ENCODE assay signal across 8 cellular contexts in genomic region chr1:21174638-21175323, GRCh38. TPM values are rescaled to one million over a fixed set of nuclear protein-coding genes. Genes with fewer than 3 reads are reported as not detected.
DNase-seq lines count a peak whose midpoint lies in the region; ATAC-seq and TF ChIP-seq lines count a peak whose summit lies in the region.

No MANE protein-coding gene starts in this region.

- CTCF ChIA-PET in BJ (lab: Yijun Ruan, JAX), result interaction anchor here (0.9 to 1.1 kb wide), 3 partner anchors 20 to 237 kb away, joined by 3 to 4 read pairs (median 3); no protein-coding TSS in a partner anchor

- ATAC-seq in HG02970 (IDR thresholded peaks at IDR 0.05; ENCODE audit: low FRiP score, unreplicated experiment) (no peak), GM18909 (IDR thresholded peaks at IDR 0.05; ENCODE audit: poor library complexity, unreplicated experiment) (no peak)

- POLR2A ChIA-PET in BJ (lab: Charles Lee), result no interaction called here

- H3K9me3 ChIP-seq in mucosa of stomach (ENCODE audit: control insufficient read depth, low read length), result no peaks in the 10 kb centered on the region

- H3K36me3 ChIP-seq in BJ (ENCODE audit: control insufficient read depth, insufficient read depth, low read length) (no peaks in the 10 kb centered on the region), mucosa of stomach (ENCODE audit: control insufficient read depth, insufficient read depth, low read length) (no peaks in the 10 kb centered on the region)

- H3K27me3 ChIP-seq in BJ (ENCODE audit: control insufficient read depth, insufficient read depth, low read length) (no peaks in the 10 kb centered on the region), mucosa of stomach (ENCODE audit: control insufficient read depth, insufficient read depth, low read length) (no peaks in the 10 kb centered on the region)

- H3K9ac ChIP-seq in mucosa of stomach (ENCODE audit: low read length), result peak overlapping the region; percentile 90

- DNase-seq in BJ (ENCODE audit: low read depth), result no peak
- no peak for DNase-seq in LNCaP clone FGC (ENCODE audit: low read depth)
- DNase-seq in choroid plexus epithelial cell (ENCODE audit: low read depth), result peak; percentile 76
- DNase-seq in stimulated activated CD4-positive, alpha-beta T cell treated with anti-CD3 and anti-CD28 coated beads, Interleukin-4, amount 100 ng/mL, for 1 hour, result no peak
- DNase-seq in RPMI8226, result no peak

- peaks cover 14% of the 10 kb centered on the region for H3K4me1 ChIP-seq in mucosa of stomach (ENCODE audit: control insufficient read depth, insufficient read depth, low read length)

- TF ChIP-seq CTCF in BJ (IDR thresholded peaks at IDR 0.05; ENCODE audit: insufficient read depth, low read depth, low read length) (no peak), LNCaP clone FGC (IDR thresholded peaks at IDR 0.05; ENCODE audit: control insufficient read depth, extremely low read depth, insufficient read depth) (no peak), choroid plexus epithelial cell (conservative IDR thresholded peaks at IDR 0.05; ENCODE audit: low read depth, low read length) (no peak)

- H3K4me3 ChIP-seq in BJ (ENCODE audit: low read depth, low read length), result peak overlapping the region; percentile 88
- H3K4me3 ChIP-seq in LNCaP clone FGC (ENCODE audit: low read depth, low read length), result peak overlapping the region; percentile 73
- peak overlapping the region; percentile 88 for H3K4me3 ChIP-seq in choroid plexus epithelial cell (ENCODE audit: low read depth, low read length)
- peak overlapping the region; percentile 82 for H3K4me3 ChIP-seq in mucosa of stomach (ENCODE audit: low read length)

RNA-seq across cellular contexts. Expression of gene EIF4G3, which starts 1.9 kb away (rescaled TPM):
- polyA plus RNA-seq in BJ (2011; rRNA removed), result 62.0 and 62.2 TPM in 2 replicates
- polyA minus RNA-seq in BJ (2011; rRNA and poly(A)+ RNA removed), result 55.6 and 69.8 TPM in 2 replicates
